6 cellular contexts compared by ENCODE assay signal in the genomic region with DNA sequence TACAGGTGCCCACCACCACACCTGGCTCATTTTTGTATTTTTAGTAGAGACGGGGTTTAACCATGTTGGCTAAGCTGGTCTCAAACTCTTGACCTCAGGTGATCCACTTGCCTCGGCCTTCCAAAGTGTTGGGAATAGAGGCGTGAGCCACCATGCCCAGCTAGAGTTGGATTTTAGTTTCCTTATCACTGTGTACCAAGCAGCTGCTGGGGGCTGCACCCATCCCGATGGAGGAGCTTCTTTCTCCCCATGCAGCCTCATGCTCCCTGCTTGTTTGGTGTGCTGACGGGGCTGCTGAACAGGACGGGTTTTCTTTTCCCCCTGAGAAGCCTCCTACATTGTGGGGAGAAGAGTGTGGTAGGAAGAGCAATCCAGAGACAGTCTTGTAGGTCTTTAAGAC.
"Had no signal": no experiment of that assay in that cellular context is flagged by ENCODE, and none has a peak within 500 bp of the region (broad histone marks: within the 10 kb centered on the region; RNA-seq: fewer than 3 reads in every experiment).

No MANE protein-coding gene starts in this region.

- H2AFZ ChIP-seq: GM23338 had no signal

- FAIRE-seq: H1, H54 had no signal

- H3K4me3 ChIP-seq: GM23338 had no signal

- DNase-seq: H9, HCEC 1CT, IMR-90 had no signal

- H3K4me2 ChIP-seq: GM23338 had no signal
